ENCODE assay signal across 1 cellular context in genomic region chr18:55189972-55190371, GRCh38.
TF ChIP-seq lines count a peak whose summit lies in the region.

No MANE protein-coding gene starts in this region.

TF ChIP-seq in SK-N-SH, 30 proteins besides CTCF, POLR2A, EP300 and RAD21 (continued from another document):
- TF ChIP-seq REST (IDR thresholded peaks at IDR 0.05; ENCODE audit: low read depth, low read length) (no peak), FOXJ3 (CRISPR knock-in tag; IDR thresholded peaks at IDR 0.05) (no peak), POLR2AphosphoS5 (IDR thresholded peaks at IDR 0.05; ENCODE audit: low read depth, low read length) (no peak)
